In genomic region chr9:68454579-68455334, GRCh38 we compare ENCODE assay signal across 1 cellular context.
TF ChIP-seq lines count a peak whose summit lies in the region.

No MANE protein-coding gene starts in this region.

TF ChIP-seq in GM23338, 12 proteins besides CTCF, POLR2A, EP300 and RAD21 (continued from another document):
- no peak for TF ChIP-seq ETS1 (IDR thresholded peaks at IDR 0.05)
- no peak for TF ChIP-seq NANOG (IDR thresholded peaks at IDR 0.05; ENCODE audit: borderline replicate concordance)
- TF ChIP-seq STAT1 (IDR thresholded peaks at IDR 0.05; ENCODE audit: unreplicated experiment) = no peak
- TF ChIP-seq EZH2 (IDR thresholded peaks at IDR 0.05; ENCODE audit: low read depth, unreplicated experiment) = no peak
- no peak for TF ChIP-seq ZNF114 (CRISPR knock-in tag; IDR thresholded peaks at IDR 0.05)
- no peak for TF ChIP-seq ZNF462 (CRISPR knock-in tag; IDR thresholded peaks at IDR 0.05)
- no peak for TF ChIP-seq ZNF331 (CRISPR knock-in tag; IDR thresholded peaks at IDR 0.05; ENCODE audit: low read depth)
- TF ChIP-seq JUNB (IDR thresholded peaks at IDR 0.05; ENCODE audit: unreplicated experiment) = no peak
- no peak for TF ChIP-seq CREB1 (CRISPR knock-in tag; IDR thresholded peaks at IDR 0.05; ENCODE audit: low read depth)
